Comparison of ENCODE assay signal across 8 cellular contexts in genomic region chr6:53306217-53306616, GRCh38. TPM values are rescaled to one million over a fixed set of nuclear protein-coding genes. Genes with fewer than 3 reads are reported as not detected.
DNase-seq lines count a peak whose midpoint lies in the region; ATAC-seq, FAIRE-seq and TF ChIP-seq lines count a peak whose summit lies in the region.
"Not testable (repeated sequence)": the region's sequence is repeated elsewhere in the genome, so short reads cannot be mapped to it uniquely, and the experiment has no call there.

No MANE protein-coding gene starts in this region.

- H2AFZ ChIP-seq in KMS-11 (ENCODE audit: low read depth); mammary epithelial cell (ENCODE audit: low read depth, low read length); keratinocyte (ENCODE audit: control insufficient read depth, low read length): not testable (repeated sequence)

- TF ChIP-seq POLR2A in A549 (IDR thresholded peaks at IDR 0.05; ENCODE audit: low read length), result not testable (repeated sequence)

- not testable (repeated sequence) for TF ChIP-seq EP300 in A549 (IDR thresholded peaks at IDR 0.05)

- BruUV-seq in mammary epithelial cell (replicated peaks; lab: Mats Ljungman, UMichigan), result not testable (repeated sequence)

- not testable (repeated sequence) for TF ChIP-seq CTCF in A549 (IDR thresholded peaks at IDR 0.05); KMS-11 (conservative IDR thresholded peaks at IDR 0.05; ENCODE audit: low read depth, low read length); RWPE2 (IDR thresholded peaks at IDR 0.05; ENCODE audit: poor library complexity, severe bottlenecking); mammary epithelial cell (conservative IDR thresholded peaks at IDR 0.05 in 1 of 2, IDR thresholded peaks at IDR 0.05 in 1 of 2; ENCODE audit: extremely low read depth in 1 of 2, insufficient read depth in 1 of 2, low read depth in 1 of 2, low read length in 2 of 2); keratinocyte (optimal IDR thresholded peaks at IDR 0.05 in 1 of 3, IDR thresholded peaks at IDR 0.05 in 1 of 3, conservative IDR thresholded peaks at IDR 0.05 in 1 of 3; ENCODE audit: extremely low read depth in 1 of 3, insufficient read depth in 2 of 3, low read length in 3 of 3)

- POLR2A ChIA-PET in A549 (lab: Yijun Ruan, JAX), result not testable (repeated sequence)
- POLR2A ChIA-PET in activated CD4-positive, alpha-beta memory T cell treated with anti-CD3 and anti-CD28 coated beads for 36 hours (lab: Charles Lee), result interaction anchor here (1.0 to 1.7 kb wide), 4 partner anchors 15 to 121 kb away, joined by 3 to 12 read pairs (median 3); no protein-coding TSS in a partner anchor

- not testable (repeated sequence) for H3K36me3 ChIP-seq in KMS-11 (ENCODE audit: insufficient read depth); RWPE2 (ENCODE audit: low read depth); mammary epithelial cell (ENCODE audit: insufficient read depth, low read length); keratinocyte (ENCODE audit: control insufficient read depth in 2 of 2, extremely low read depth in 1 of 2, insufficient read depth in 2 of 2, low read length in 2 of 2)

- not testable (repeated sequence) for H3K4me3 Mint-ChIP-seq in activated CD4-positive, alpha-beta memory T cell treated with anti-CD3 and anti-CD28 coated beads for 36 hours; activated naive CD4-positive, alpha-beta T cell treated with anti-CD3 and anti-CD28 coated beads, Interleukin-2, amount 10 ng/mL, durations not matched to agents 7 days and 5 days; stimulated activated effector memory CD8-positive, alpha-beta T cell treated with anti-CD3 and anti-CD28 coated beads, Interleukin-12 subunit alpha, Interleukin-12 subunit beta, amount 100 ng/mL, for 72 hours

- CTCF ChIA-PET in A549 (lab: Yijun Ruan, JAX); activated naive CD4-positive, alpha-beta T cell treated with anti-CD3 and anti-CD28 coated beads, Interleukin-2, amount 10 ng/mL, durations not matched to agents 7 days and 5 days (lab: Charles Lee); mammary epithelial cell (lab: Charles Lee; ENCODE audit: low non-redundant PET): not testable (repeated sequence)
- CTCF ChIA-PET in activated CD4-positive, alpha-beta memory T cell treated with anti-CD3 and anti-CD28 coated beads for 36 hours (lab: Charles Lee), result interaction anchor here (0.9 kb wide), 1 partner anchor 16 kb away, joined by 3 read pairs; no protein-coding TSS in a partner anchor

- H3K4me1 Mint-ChIP-seq in activated CD4-positive, alpha-beta memory T cell treated with anti-CD3 and anti-CD28 coated beads for 36 hours (ENCODE audit: low read depth), result peaks cover 84% of the 10 kb centered on the region
- peaks cover 82% of the 10 kb centered on the region for H3K4me1 Mint-ChIP-seq in activated naive CD4-positive, alpha-beta T cell treated with anti-CD3 and anti-CD28 coated beads, Interleukin-2, amount 10 ng/mL, durations not matched to agents 7 days and 5 days
- H3K4me1 Mint-ChIP-seq in stimulated activated effector memory CD8-positive, alpha-beta T cell treated with anti-CD3 and anti-CD28 coated beads, Interleukin-12 subunit alpha, Interleukin-12 subunit beta, amount 100 ng/mL, for 72 hours, result peaks cover 86% of the 10 kb centered on the region

- FAIRE-seq in A549 (lab: Jason Lieb, UNC); keratinocyte (lab: Jason Lieb, UNC): not testable (repeated sequence)

- H3K4me1 ChIP-seq in A549 (peaks cover 81% of the 10 kb centered on the region), KMS-11 (ENCODE audit: low read depth, poor library complexity, severe bottlenecking) (peaks cover 50% of the 10 kb centered on the region), RWPE2 (ENCODE audit: insufficient read depth, poor library complexity, severe bottlenecking) (peaks cover 44% of the 10 kb centered on the region), mammary epithelial cell (ENCODE audit: insufficient read depth, low read length) (peaks cover 49% of the 10 kb centered on the region), keratinocyte (ENCODE audit: control insufficient read depth, extremely low read depth, insufficient read depth, low read length) (peaks cover 38% of the 10 kb centered on the region)

- not testable (repeated sequence) for H3K36me3 Mint-ChIP-seq in activated CD4-positive, alpha-beta memory T cell treated with anti-CD3 and anti-CD28 coated beads for 36 hours
- H3K36me3 Mint-ChIP-seq in activated naive CD4-positive, alpha-beta T cell treated with anti-CD3 and anti-CD28 coated beads, Interleukin-2, amount 10 ng/mL, durations not matched to agents 7 days and 5 days, result peaks cover 14% of the 10 kb centered on the region
- peaks cover 12% of the 10 kb centered on the region for H3K36me3 Mint-ChIP-seq in stimulated activated effector memory CD8-positive, alpha-beta T cell treated with anti-CD3 and anti-CD28 coated beads, Interleukin-12 subunit alpha, Interleukin-12 subunit beta, amount 100 ng/mL, for 72 hours

- dilution Hi-C loops in mammary epithelial cell (cut with HindIII; ENCODE audit: low sequenced_read_pairs); keratinocyte (cut with MboI; ENCODE audit: extremely low pct_ligation_motif_present, low sequenced_read_pairs): not testable (repeated sequence)

- peak overlapping the region; percentile 1; the same call in 1 of the 2 replicates for H3K9ac ChIP-seq in KMS-11
- not testable (repeated sequence) for H3K9ac ChIP-seq in mammary epithelial cell (ENCODE audit: insufficient read depth, low read length); keratinocyte (ENCODE audit: control insufficient read depth, extremely low read depth, insufficient read depth, low read length)

- not testable (repeated sequence) for H3K4me3 ChIP-seq in A549; KMS-11 (IDR thresholded peaks at IDR 0.05; ENCODE audit: insufficient read depth, low read depth, low read length); RWPE2 (ENCODE audit: severe bottlenecking); mammary epithelial cell (replicated peaks in 1 of 3; ENCODE audit: insufficient read depth in 1 of 3, low read depth in 2 of 3, low read length in 3 of 3); keratinocyte (ENCODE audit: control insufficient read depth in 2 of 3, extremely low read depth in 1 of 3, insufficient read depth in 2 of 3, low read depth in 1 of 3, low read length in 3 of 3)

- not testable (repeated sequence) for H3K9me1 ChIP-seq in keratinocyte (ENCODE audit: control insufficient read depth, extremely low read depth, insufficient read depth, low read length)

- H3K27me3 ChIP-seq in KMS-11 (ENCODE audit: insufficient read depth, low read depth); RWPE2 (ENCODE audit: insufficient read depth, poor library complexity, severe bottlenecking); mammary epithelial cell (ENCODE audit: insufficient read depth, low read length); keratinocyte (ENCODE audit: control insufficient read depth, extremely low read depth, insufficient read depth, low read length): not testable (repeated sequence)

- H3K4me2 ChIP-seq in A549 (peak overlapping the region; percentile 28; the same call in 2 of the 3 replicates), KMS-11 (peak overlapping the region; percentile 49; the same call in 1 of the 2 replicates)
- not testable (repeated sequence) for H3K4me2 ChIP-seq in mammary epithelial cell (ENCODE audit: insufficient read depth, low read depth, low read length); keratinocyte (ENCODE audit: control insufficient read depth, extremely low read depth, insufficient read depth, low read depth, low read length)

- intact Hi-C loops in activated CD4-positive, alpha-beta memory T cell treated with anti-CD3 and anti-CD28 coated beads for 36 hours (cut with micrococcal nuclease), result loop anchor here (2.0 to 10.0 kb wide), 4 partner anchors 75 to 311 kb away; partner anchors contain the start of gene GSTA4
- intact Hi-C loops in mammary epithelial cell (cut with micrococcal nuclease), result not testable (repeated sequence)

- not testable (repeated sequence) for H4K20me1 ChIP-seq in KMS-11 (ENCODE audit: insufficient read depth); mammary epithelial cell (ENCODE audit: insufficient read depth, low read length); keratinocyte (ENCODE audit: control insufficient read depth, extremely low read depth, insufficient read depth, low read length)

- H3K79me2 ChIP-seq in KMS-11 (ENCODE audit: insufficient read depth, low read depth) (peaks cover 55% of the 10 kb centered on the region), mammary epithelial cell (ENCODE audit: insufficient read depth, low read length) (peaks cover 74% of the 10 kb centered on the region), keratinocyte (ENCODE audit: control insufficient read depth, insufficient read depth, low read length) (peaks cover 41% of the 10 kb centered on the region)

- not testable (repeated sequence) for H3K9me3 ChIP-seq in A549; RWPE2 (ENCODE audit: severe bottlenecking); mammary epithelial cell (replicated peaks; ENCODE audit: insufficient read depth, low read length); keratinocyte (ENCODE audit: control insufficient read depth, low read depth, low read length)

- WGBS in A549 (ENCODE audit: missing lambda C conversion rate), result 84% methylated on average over 1 of the region's 1 CpG
- WGBS in mammary epithelial cell (ENCODE audit: low coverage, missing lambda C conversion rate), result 100% methylated on average over 1 of the region's 1 CpG

- peak overlapping the region; percentile 80 for H3K27ac Mint-ChIP-seq in activated CD4-positive, alpha-beta memory T cell treated with anti-CD3 and anti-CD28 coated beads for 36 hours
- peak overlapping the region; percentile 58 for H3K27ac Mint-ChIP-seq in activated naive CD4-positive, alpha-beta T cell treated with anti-CD3 and anti-CD28 coated beads, Interleukin-2, amount 10 ng/mL, durations not matched to agents 7 days and 5 days
- H3K27ac Mint-ChIP-seq in stimulated activated effector memory CD8-positive, alpha-beta T cell treated with anti-CD3 and anti-CD28 coated beads, Interleukin-12 subunit alpha, Interleukin-12 subunit beta, amount 100 ng/mL, for 72 hours, result peak overlapping the region; percentile 82

- not testable (repeated sequence) for H3K9me3 Mint-ChIP-seq in activated CD4-positive, alpha-beta memory T cell treated with anti-CD3 and anti-CD28 coated beads for 36 hours; activated naive CD4-positive, alpha-beta T cell treated with anti-CD3 and anti-CD28 coated beads, Interleukin-2, amount 10 ng/mL, durations not matched to agents 7 days and 5 days; stimulated activated effector memory CD8-positive, alpha-beta T cell treated with anti-CD3 and anti-CD28 coated beads, Interleukin-12 subunit alpha, Interleukin-12 subunit beta, amount 100 ng/mL, for 72 hours

- in situ Hi-C loops in mammary epithelial cell (cut with MboI; ENCODE audit: low sequenced_read_pairs in 2 of 2), result not testable (repeated sequence)

- not testable (repeated sequence) for ATAC-seq in A549; RWPE2 (ENCODE audit: low read depth); stimulated activated effector memory CD8-positive, alpha-beta T cell treated with anti-CD3 and anti-CD28 coated beads, Interleukin-12 subunit alpha, Interleukin-12 subunit beta, amount 100 ng/mL, for 72 hours

- not testable (repeated sequence) for TF ChIP-seq RAD21 in A549 (conservative IDR thresholded peaks at IDR 0.05 in 1 of 2, IDR thresholded peaks at IDR 0.05 in 1 of 2)

- H3K27ac ChIP-seq in A549, result peak overlapping the region; percentile 23 to 68; a peak in 3 of 6 replicates
- H3K27ac ChIP-seq in KMS-11, result peak overlapping the region; percentile 57
- H3K27ac ChIP-seq in RWPE2 (ENCODE audit: poor library complexity, severe bottlenecking), result peak overlapping the region; percentile 65
- H3K27ac ChIP-seq in mammary epithelial cell (ENCODE audit: insufficient read depth, low read depth, low read length), result peak overlapping the region; percentile 13
- peak overlapping the region; percentile 60 for H3K27ac ChIP-seq in keratinocyte (ENCODE audit: control insufficient read depth, insufficient read depth, low read length)

- not testable (repeated sequence) for DNase-seq in A549 (ENCODE audit: low read depth in 1 of 2, low spot score in 1 of 2); RWPE2 (ENCODE audit: low spot score); activated CD4-positive, alpha-beta memory T cell treated with anti-CD3 and anti-CD28 coated beads for 36 hours; activated naive CD4-positive, alpha-beta T cell treated with anti-CD3 and anti-CD28 coated beads, Interleukin-2, amount 10 ng/mL, durations not matched to agents 7 days and 5 days; mammary epithelial cell; keratinocyte (ENCODE audit: low read depth, low spot score); stimulated activated effector memory CD8-positive, alpha-beta T cell treated with anti-CD3 and anti-CD28 coated beads, Interleukin-12 subunit alpha, Interleukin-12 subunit beta, amount 100 ng/mL, for 72 hours (ENCODE audit: low spot score in 2 of 2)

- H3K27me3 Mint-ChIP-seq in activated CD4-positive, alpha-beta memory T cell treated with anti-CD3 and anti-CD28 coated beads for 36 hours; activated naive CD4-positive, alpha-beta T cell treated with anti-CD3 and anti-CD28 coated beads, Interleukin-2, amount 10 ng/mL, durations not matched to agents 7 days and 5 days: not testable (repeated sequence)

RNA-seq across cellular contexts. Expression of gene ELOVL5, which starts 42.5 kb away (rescaled TPM):
- polyA plus RNA-seq in A549 (2011; rRNA removed) (84.6 and 90.9 TPM in 2 replicates), A549 (2017; fragmentation: RNase III; extraction: RNeasy Plus Mini Kit Qiagen cat#74134 plus additional on column Dnase treatment) (82.1 to 95.4 TPM (median 94.5 TPM) in 3 replicates), mammary epithelial cell (56.2 TPM), keratinocyte (39.7 to 66.7 TPM (median 53.3 TPM) in 3 replicates)
- polyA plus RNA-seq in A549 (2012; cell fraction: cytosol; rRNA removed), result 22.0 and 29.7 TPM in 2 replicates
- 25.0 and 36.3 TPM in 2 replicates for polyA plus RNA-seq in A549 (2012; cell fraction: nucleus; rRNA removed)
- polyA minus RNA-seq in A549 (2011; rRNA and poly(A)+ RNA removed), result 80.0 and 86.8 TPM in 2 replicates
- total RNA-seq in activated CD4-positive, alpha-beta memory T cell treated with anti-CD3 and anti-CD28 coated beads for 36 hours, result 100 to 1,000 TPM; 112 to 121 TPM
- total RNA-seq in mammary epithelial cell, result 10 to 100 TPM; 50.8 to 71.1 TPM
- polyA minus RNA-seq in mammary epithelial cell (132 TPM), keratinocyte (58.5 to 102 TPM (median 68.6 TPM) in 3 replicates)
- polyA plus RNA-seq in keratinocyte (2011; ENCODE audit: low read depth), result 7.6 TPM
- 25.8 and 41.6 TPM in 2 replicates for polyA plus RNA-seq in keratinocyte (2011; cell fraction: cytosol; rRNA removed)
- 62.1 and 78.0 TPM in 2 replicates for polyA plus RNA-seq in keratinocyte (2011; cell fraction: nucleus; rRNA removed)
- 32.5 and 65.4 TPM in 2 replicates for polyA plus RNA-seq in keratinocyte (2012; ENCODE audit: low replicate concordance)
- 45.3 TPM for polyA minus RNA-seq in keratinocyte (2011; cell fraction: cytosol; rRNA and poly(A)+ RNA removed)
- 48.2 and 67.6 TPM in 2 replicates for polyA minus RNA-seq in keratinocyte (2011; cell fraction: nucleus; rRNA and poly(A)+ RNA removed)

Comparison
In these comparisons a context has a peak if more than half of its experiments do, and no peak if none do; other contexts are left out.
1. H3K27ac ChIP-seq: peak in every context shown above with its lines; median percentile 65 in RWPE2; 60 in keratinocyte; 57 in KMS-11; 46 in A549; 13 in mammary epithelial cell.